ENCODE assay signal across 8 cellular contexts in the genomic region with DNA sequence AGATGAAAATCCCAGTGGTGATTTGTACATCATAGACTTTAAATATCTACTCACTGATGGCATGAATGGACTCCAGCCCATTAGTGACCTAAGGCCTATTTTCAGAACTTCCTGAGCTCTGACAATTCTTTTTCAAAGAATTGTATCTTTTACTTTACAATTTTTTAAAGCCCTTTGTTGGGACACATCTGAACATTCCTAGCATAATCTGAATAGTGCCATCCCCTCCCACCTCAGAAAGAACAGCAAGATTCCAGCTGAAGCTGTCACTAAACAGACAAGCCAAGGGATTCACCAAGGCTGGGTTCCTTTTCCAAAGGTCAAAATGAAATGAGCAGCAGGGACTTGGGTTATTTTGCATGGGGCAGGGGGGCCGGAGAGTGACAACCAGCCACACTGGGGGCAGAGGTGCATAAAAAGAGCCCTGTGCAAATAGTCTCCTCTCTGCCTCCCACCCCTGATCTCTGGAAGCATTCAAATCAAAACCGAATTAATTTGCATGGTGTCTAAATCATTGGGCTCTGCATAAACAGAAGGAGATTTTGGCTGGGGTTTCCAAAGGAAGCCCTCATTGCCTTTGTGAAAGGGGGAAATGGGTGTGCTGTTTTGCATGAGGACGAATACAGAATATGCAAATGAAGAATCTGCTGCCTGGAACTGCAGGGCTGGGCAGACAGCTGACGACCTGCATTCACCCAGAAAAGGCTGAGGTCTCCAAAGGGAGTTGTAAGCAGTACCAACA. TPM values are rescaled to one million over a fixed set of nuclear protein-coding genes. Genes with fewer than 3 reads are reported as not detected.
DNase-seq lines count a peak whose midpoint lies in the region; ATAC-seq and TF ChIP-seq lines count a peak whose summit lies in the region.

No MANE protein-coding gene starts in this region.

- POLR2A ChIA-PET in CD4-positive, alpha-beta T cell (lab: Charles Lee): interaction anchor here (2.9 kb wide), 1 partner anchor 37 kb away, joined by 26 read pairs; no protein-coding TSS in a partner anchor

- no peaks in the 10 kb centered on the region for H3K27me3 ChIP-seq in CD4-positive, alpha-beta T cell (ENCODE audit: control insufficient read depth, insufficient read depth, low read length)
- H3K27me3 ChIP-seq in thoracic aorta (replicated peaks; ENCODE audit: insufficient read depth): no peaks in the 10 kb centered on the region

- peak; percentile 48 for ATAC-seq in CD4-positive, alpha-beta T cell (ENCODE audit: poor library complexity)
- ATAC-seq in GM19035 (IDR thresholded peaks at IDR 0.05; ENCODE audit: unreplicated experiment): peak; percentile 99
- ATAC-seq in HG03064 (IDR thresholded peaks at IDR 0.05; ENCODE audit: low read depth, unreplicated experiment): peak; percentile 95
- no peak for ATAC-seq in central memory CD8-positive, alpha-beta T cell (replicated peaks; ENCODE audit: extremely low read depth, poor library complexity, severe bottlenecking)
- no peak for ATAC-seq in thoracic aorta (ENCODE audit: insufficient number of reproducible peaks, low FRiP score, low read depth)

- H3K9me3 ChIP-seq in CD4-positive, alpha-beta T cell (ENCODE audit: control insufficient read depth, low read length): no peaks in the 10 kb centered on the region
- no peaks in the 10 kb centered on the region for H3K9me3 ChIP-seq in thoracic aorta

- no peaks in the 10 kb centered on the region for H3K36me3 ChIP-seq in thoracic aorta

- H3K27ac Mint-ChIP-seq in CD4-positive, alpha-beta T cell: peak overlapping the region; percentile 52
- peak overlapping the region; percentile 49 for H3K27ac Mint-ChIP-seq in central memory CD8-positive, alpha-beta T cell (ENCODE audit: low read depth)
- no peak overlapping the region for H3K27ac Mint-ChIP-seq in chondrocyte (ENCODE audit: unreplicated experiment)

- peaks cover 70% of the 10 kb centered on the region for H3K4me1 Mint-ChIP-seq in CD4-positive, alpha-beta T cell (ENCODE audit: low read depth)
- peaks cover 22% of the 10 kb centered on the region for H3K4me1 Mint-ChIP-seq in central memory CD8-positive, alpha-beta T cell
- peaks cover 16% of the 10 kb centered on the region for H3K4me1 Mint-ChIP-seq in chondrocyte (ENCODE audit: low read depth)

- DNase-seq in CD4-positive, alpha-beta T cell: no peak
- DNase-seq in central memory CD8-positive, alpha-beta T cell (ENCODE audit: low spot score in 2 of 2): no peak
- DNase-seq in thoracic aorta (ENCODE audit: low spot score) (no peak), HUDEP-2 (lab: John Stamatoyannopoulos, UW; ENCODE audit: unreplicated experiment in 76 of 76) (no peak), NCI-H2196 treated with DMSO at 0.1 percent for 48 hours (lab: John Stamatoyannopoulos, UW; ENCODE audit: unreplicated experiment) (no peak), chondrocyte (ENCODE audit: low spot score) (no peak)

- peak overlapping the region; percentile 9 for H3K4me3 ChIP-seq in thoracic aorta

- CTCF ChIA-PET in CD4-positive, alpha-beta T cell (lab: Charles Lee): no interaction called here

- no peaks in the 10 kb centered on the region for H3K27me3 Mint-ChIP-seq in CD4-positive, alpha-beta T cell
- H3K27me3 Mint-ChIP-seq in central memory CD8-positive, alpha-beta T cell: no peaks in the 10 kb centered on the region
- no peaks in the 10 kb centered on the region for H3K27me3 Mint-ChIP-seq in chondrocyte (ENCODE audit: low read depth)

- H3K4me1 ChIP-seq in thoracic aorta (ENCODE audit: control insufficient read depth in 1 of 2, low read depth in 2 of 2): peaks cover 14 to 22% of the 10 kb centered on the region in 2 donors

- TF ChIP-seq CTCF in CD4-positive, alpha-beta T cell (IDR thresholded peaks at IDR 0.05): no peak
- no peak for TF ChIP-seq CTCF in thoracic aorta (IDR thresholded peaks at IDR 0.05)
- TF ChIP-seq CTCF in chondrocyte (IDR thresholded peaks at IDR 0.05): no peak

- peaks cover 7% of the 10 kb centered on the region for H3K36me3 Mint-ChIP-seq in CD4-positive, alpha-beta T cell (ENCODE audit: low read depth)
- H3K36me3 Mint-ChIP-seq in central memory CD8-positive, alpha-beta T cell (ENCODE audit: insufficient read depth): no peaks in the 10 kb centered on the region
- H3K36me3 Mint-ChIP-seq in chondrocyte (ENCODE audit: low read depth): no peaks in the 10 kb centered on the region

- H3K27ac ChIP-seq in CD4-positive, alpha-beta T cell (ENCODE audit: low read depth, low read length): no peak overlapping the region
- H3K27ac ChIP-seq in thoracic aorta: peak overlapping the region in 1 of 2 donors; percentile 45

- H3K4me3 Mint-ChIP-seq in CD4-positive, alpha-beta T cell: peak overlapping the region; percentile 49
- no peak overlapping the region for H3K4me3 Mint-ChIP-seq in central memory CD8-positive, alpha-beta T cell
- no peak overlapping the region for H3K4me3 Mint-ChIP-seq in chondrocyte (ENCODE audit: unreplicated experiment)

- H3K9me3 Mint-ChIP-seq in CD4-positive, alpha-beta T cell: no peaks in the 10 kb centered on the region
- no peaks in the 10 kb centered on the region for H3K9me3 Mint-ChIP-seq in central memory CD8-positive, alpha-beta T cell
- no peaks in the 10 kb centered on the region for H3K9me3 Mint-ChIP-seq in chondrocyte (ENCODE audit: low read depth)

- intact Hi-C loops in CD4-positive, alpha-beta T cell (cut with DNase I, micrococcal nuclease): loop anchor here in 1 of 2 experiments (2.0 to 5.0 kb wide), 2 partner anchors 16 to 38 kb away; no protein-coding TSS in a partner anchor

RNA-seq across cellular contexts. Expression of a gene that starts 17.2 kb away (rescaled TPM):
- total RNA-seq in CD4-positive, alpha-beta T cell: 10 to 100 TPM; 85.7 to 86.5 TPM
- total RNA-seq in thoracic aorta: 10 to 100 TPM; 20.4 to 53.3 TPM
- 3.9 to 6.8 TPM (median 5.5 TPM) in 3 replicates for total RNA-seq in chondrocyte

Comparison
In these comparisons a context has a peak if more than half of its experiments do, and no peak if none do; other contexts are left out.
1. ATAC-seq: peak in CD4-positive, alpha-beta T cell (single experiment), GM19035 (single experiment) and HG03064 (single experiment); none in central memory CD8-positive, alpha-beta T cell (single experiment) and thoracic aorta (single experiment).